In genomic region chr2:179938026-179938425, GRCh38 we compare ENCODE assay signal across 37 cellular contexts.
"Had no signal": no experiment of that assay in that cellular context is flagged by ENCODE, and none has a peak within 500 bp of the region (broad histone marks: within the 10 kb centered on the region; RNA-seq: fewer than 3 reads in every experiment).

No MANE protein-coding gene starts in this region.

- DNase-seq: activated CD4-positive, alpha-beta memory T cell treated with anti-CD3 and anti-CD28 coated beads, Interleukin-2, amount 10 ng/mL, durations not matched to agents 7 days and 5 days; activated CD4-positive, alpha-beta T cell treated with anti-CD3 and anti-CD28 coated beads for 1 hour; activated CD4-positive, alpha-beta T cell treated with anti-CD3 and anti-CD28 coated beads for 48 hours; activated CD4-positive, CD25-positive, alpha-beta regulatory T cell; activated CD8-positive, alpha-beta memory T cell treated with anti-CD3 and anti-CD28 coated beads for 24 hours; activated CD8-positive, alpha-beta memory T cell treated with anti-CD3 and anti-CD28 coated beads, Interleukin-2, amount 10 ng/mL, durations not matched to agents 7 days and 5 days; activated CD8-positive, alpha-beta memory T cell treated with anti-CD3 and anti-CD28 coated beads, Interleukin-2, amount 50 U/mL, for 48 hours; activated effector memory CD4-positive, alpha-beta T cell treated with Interleukin-2 at 50 U/mL for 16 hours; activated naive CD4-positive, alpha-beta T cell treated with anti-CD3 and anti-CD28 coated beads, Interleukin-2, amount 10 ng/mL, durations not matched to agents 7 days and 5 days; activated naive CD8-positive, alpha-beta T cell treated with anti-CD3 and anti-CD28 coated beads, Interleukin-2, amount 50 U/mL, for 24 hours; activated T-cell treated with anti-CD3 and anti-CD28 coated beads, Interleukin-2, amount 50 U/mL, for 48 hours; anterior cingulate cortex; caudate nucleus; cerebellar nuclear complex; NCI-H1048; NCI-H1105 treated with DMSO at 0.1 percent for 48 hours; NCI-H1436; NCI-H1694 treated with DMSO at 0.1 percent for 48 hours; NCI-H2029 treated with DMSO at 0.1 percent for 48 hours; NCI-H2107; NCI-H2171; NCI-H510A; NCI-H69; NK-92 treated with Interleukin-12 subunit alpha and Interleukin-12 subunit beta, amount 100 ng/mL, for 24 hours; PC-3; Peyer's patch; RPMI8226; SHP77 treated with DMSO at 0.1 percent for 48 hours; SW 1271; T-helper 1 cell; T-helper 2 cell; T-helper 9 cell; WERI-Rb-1 had no signal

- H3K27me3 ChIP-seq: Peyer's patch had no signal

- H3K9me3 ChIP-seq: Peyer's patch had no signal

- H3K9ac ChIP-seq: KMS-11 had no signal

- H3K36me3 ChIP-seq: Peyer's patch, WERI-Rb-1 had no signal

- H3K4me1 ChIP-seq: Peyer's patch had no signal

- H3K9me3 Mint-ChIP-seq: activated naive CD4-positive, alpha-beta T cell treated with anti-CD3 and anti-CD28 coated beads, Interleukin-2, amount 10 ng/mL, durations not matched to agents 7 days and 5 days; activated naive CD8-positive, alpha-beta T cell treated with anti-CD3 and anti-CD28 coated beads, Interleukin-2, amount 50 U/mL, for 24 hours; brain had no signal

- H3K4me3 ChIP-seq: Peyer's patch had no signal

- ATAC-seq: activated CD8-positive, alpha-beta memory T cell treated with anti-CD3 and anti-CD28 coated beads, Interleukin-2, amount 10 ng/mL, durations not matched to agents 7 days and 5 days; activated naive CD8-positive, alpha-beta T cell treated with anti-CD3 and anti-CD28 coated beads, Interleukin-2, amount 50 U/mL, for 24 hours; PC-3; SK-N-SH treated with all-trans-retinoic acid at 6 μM for 48 hours had no signal

- H3K27me3 Mint-ChIP-seq: activated CD4-positive, alpha-beta memory T cell treated with anti-CD3 and anti-CD28 coated beads, Interleukin-2, amount 10 ng/mL, durations not matched to agents 7 days and 5 days; activated CD8-positive, alpha-beta memory T cell treated with anti-CD3 and anti-CD28 coated beads, Interleukin-2, amount 10 ng/mL, durations not matched to agents 7 days and 5 days; activated naive CD4-positive, alpha-beta T cell treated with anti-CD3 and anti-CD28 coated beads, Interleukin-2, amount 10 ng/mL, durations not matched to agents 7 days and 5 days; activated naive CD8-positive, alpha-beta T cell; activated naive CD8-positive, alpha-beta T cell treated with anti-CD3 and anti-CD28 coated beads, Interleukin-2, amount 50 U/mL, for 24 hours; brain had no signal

- H3K4me2 ChIP-seq: KMS-11 had no signal

- H3K36me3 Mint-ChIP-seq: activated CD8-positive, alpha-beta memory T cell treated with anti-CD3 and anti-CD28 coated beads, Interleukin-2, amount 10 ng/mL, durations not matched to agents 7 days and 5 days; activated naive CD4-positive, alpha-beta T cell treated with anti-CD3 and anti-CD28 coated beads, Interleukin-2, amount 10 ng/mL, durations not matched to agents 7 days and 5 days; brain had no signal

- H3K4me1 Mint-ChIP-seq: activated CD4-positive, alpha-beta memory T cell treated with anti-CD3 and anti-CD28 coated beads, Interleukin-2, amount 10 ng/mL, durations not matched to agents 7 days and 5 days; activated CD8-positive, alpha-beta memory T cell treated with anti-CD3 and anti-CD28 coated beads, Interleukin-2, amount 10 ng/mL, durations not matched to agents 7 days and 5 days; activated naive CD4-positive, alpha-beta T cell treated with anti-CD3 and anti-CD28 coated beads, Interleukin-2, amount 10 ng/mL, durations not matched to agents 7 days and 5 days; activated naive CD8-positive, alpha-beta T cell treated with anti-CD3 and anti-CD28 coated beads, Interleukin-2, amount 50 U/mL, for 24 hours had no signal

- H3K27ac Mint-ChIP-seq: activated CD4-positive, alpha-beta memory T cell treated with anti-CD3 and anti-CD28 coated beads, Interleukin-2, amount 10 ng/mL, durations not matched to agents 7 days and 5 days; activated CD8-positive, alpha-beta memory T cell treated with anti-CD3 and anti-CD28 coated beads, Interleukin-2, amount 10 ng/mL, durations not matched to agents 7 days and 5 days; activated naive CD4-positive, alpha-beta T cell treated with anti-CD3 and anti-CD28 coated beads, Interleukin-2, amount 10 ng/mL, durations not matched to agents 7 days and 5 days; activated naive CD8-positive, alpha-beta T cell; activated naive CD8-positive, alpha-beta T cell treated with anti-CD3 and anti-CD28 coated beads, Interleukin-2, amount 50 U/mL, for 24 hours; brain had no signal

- H3K4me3 Mint-ChIP-seq: activated CD4-positive, alpha-beta memory T cell treated with anti-CD3 and anti-CD28 coated beads, Interleukin-2, amount 10 ng/mL, durations not matched to agents 7 days and 5 days; activated CD8-positive, alpha-beta memory T cell treated with anti-CD3 and anti-CD28 coated beads, Interleukin-2, amount 10 ng/mL, durations not matched to agents 7 days and 5 days; activated naive CD4-positive, alpha-beta T cell treated with anti-CD3 and anti-CD28 coated beads, Interleukin-2, amount 10 ng/mL, durations not matched to agents 7 days and 5 days; activated naive CD8-positive, alpha-beta T cell; activated naive CD8-positive, alpha-beta T cell treated with anti-CD3 and anti-CD28 coated beads, Interleukin-2, amount 50 U/mL, for 24 hours; brain had no signal

- H3K27ac ChIP-seq: KMS-11, Peyer's patch, WERI-Rb-1 had no signal
